In genomic region chr1:230306158-230306557, GRCh38 we compare ENCODE assay signal across 8 cellular contexts.
DNase-seq lines count a peak whose midpoint lies in the region; ATAC-seq lines count a peak whose summit lies in the region.
"Had no signal": no experiment of that assay in that cellular context is flagged by ENCODE, and none has a peak within 500 bp of the region (broad histone marks: within the 10 kb centered on the region; RNA-seq: fewer than 3 reads in every experiment).

No MANE protein-coding gene starts in this region.

- peak overlapping the region in 1 of 6 donors; percentile 37 for H3K27ac Mint-ChIP-seq in naive B cell

- in situ Hi-C loops in G401 (cut with HindIII; ENCODE audit: low sequenced_read_pairs) = no loop called here

- H3K4me3 Mint-ChIP-seq in naive B cell = no peak overlapping the region

- peaks cover 0 to 3% (median 0%) of the 10 kb centered on the region in 3 donors for H3K27me3 Mint-ChIP-seq in naive B cell

- H3K9me3 Mint-ChIP-seq in naive B cell = no peaks in the 10 kb centered on the region

- H3K36me3 Mint-ChIP-seq in naive B cell = no peaks in the 10 kb centered on the region

- peaks cover 27 to 42% (median 39%) of the 10 kb centered on the region in 3 donors for H3K4me1 Mint-ChIP-seq in naive B cell

- DNase-seq in naive B cell (no peak), foreskin melanocyte (no peak), G401 (ENCODE audit: low spot score) (no peak), HT-29 (ENCODE audit: low spot score) (no peak)
- DNase-seq: IMR-90 had no signal

- ATAC-seq in GM18511 (IDR thresholded peaks at IDR 0.05; ENCODE audit: unreplicated experiment) (peak; percentile 79), GM21381 (IDR thresholded peaks at IDR 0.05; ENCODE audit: unreplicated experiment) (peak; percentile 53), HG03565 (IDR thresholded peaks at IDR 0.05; ENCODE audit: unreplicated experiment) (peak; percentile 51), naive B cell (ENCODE audit: low read depth in 2 of 2) (peak; percentile 50 to 68)
